8 cellular contexts compared by ENCODE assay signal in genomic region chr7:132575987-132576722, GRCh38. TPM values are rescaled to one million over a fixed set of nuclear protein-coding genes. Genes with fewer than 3 reads are reported as not detected.
DNase-seq lines count a peak whose midpoint lies in the region; ATAC-seq and TF ChIP-seq lines count a peak whose summit lies in the region.

TSS of gene PLXNA4 (minus strand) at chr7:132576470. CDS start at chr7:132508693, 67,777 bp downstream.

- H3K79me2 ChIP-seq in PC-3 (ENCODE audit: low read length) = no peaks in the 10 kb centered on the region

- no peak within 1 kb of the TSS for H3K9ac ChIP-seq in PC-3 (ENCODE audit: low read length)

- CTCF ChIA-PET in PC-3 (lab: Charles Lee) = no interaction called here

- H3K9me3 ChIP-seq in PC-3 (ENCODE audit: low read length) = no peaks in the 10 kb centered on the region
- no peaks in the 10 kb centered on the region for H3K9me3 ChIP-seq in esophagus squamous epithelium

- 0% methylated on average over 6 of the region's 65 CpGs; no CpG with 5 or more reads in 1 of the 2 donors for WGBS in esophagus squamous epithelium, 2 donors

- peaks cover 46% of the 10 kb centered on the region for H3K4me1 Mint-ChIP-seq in neural crest cell

- H3K27me3 ChIP-seq in PC-3 (ENCODE audit: low read length) = peaks cover 32% of the 10 kb centered on the region
- H3K27me3 ChIP-seq in esophagus squamous epithelium = peaks cover 4 to 97% (median 18%) of the 10 kb centered on the region in 4 donors

- H3K9me2 ChIP-seq in PC-3 (replicated peaks; ENCODE audit: low read length) = no peaks in the 10 kb centered on the region

- POLR2A ChIA-PET in PC-3 (lab: Charles Lee; ENCODE audit: unreplicated experiment) = no interaction called here

- peak; percentile 33 for ATAC-seq in PC-3
- ATAC-seq in GM18868 (IDR thresholded peaks at IDR 0.05; ENCODE audit: unreplicated experiment) = no peak

- H3K27ac Mint-ChIP-seq in neural crest cell (ENCODE audit: unreplicated experiment) = no peak within 1 kb of the TSS

- H3K4me3 ChIP-seq in PC-3 (ENCODE audit: low read length) = peak within 1 kb of the TSS; percentile 77
- peak within 1 kb of the TSS; percentile 27 to 71 (median 51) for H3K4me3 ChIP-seq in esophagus squamous epithelium

- TF ChIP-seq POLR2A in esophagus squamous epithelium (IDR thresholded peaks at IDR 0.05) = no peak

- H3K36me3 Mint-ChIP-seq in neural crest cell (ENCODE audit: low read depth) = no peaks in the 10 kb centered on the region

- BruUV-seq in PC-3 (replicated peaks; lab: Mats Ljungman, UMichigan) = no TSS peak

- H4K20me1 ChIP-seq in PC-3 (ENCODE audit: low read length) = no peaks in the 10 kb centered on the region

- H3K27me3 Mint-ChIP-seq in neural crest cell (ENCODE audit: low read depth) = peaks cover 83% of the 10 kb centered on the region

- H3K4me3 Mint-ChIP-seq in neural crest cell = peak within 1 kb of the TSS; percentile 91

- peaks cover 4% of the 10 kb centered on the region; the same call in 1 of the 2 replicates for H3K4me1 ChIP-seq in PC-3 (ENCODE audit: insufficient read depth, low read length)
- H3K4me1 ChIP-seq in esophagus squamous epithelium = peaks cover 0 to 51% (median 8%) of the 10 kb centered on the region in 3 donors

- H3K4me2 ChIP-seq in PC-3 (ENCODE audit: low read length) = peak within 1 kb of the TSS; percentile 96

- DNase-seq in GM03348 (ENCODE audit: low spot score) (peak; percentile 41), PC-3 (peak; percentile 28), esophagus squamous epithelium (lab: John Stamatoyannopoulos, UW) (no peak), neural crest cell (ENCODE audit: low read depth, low spot score) (peak; percentile 14), HT-29 (ENCODE audit: low spot score) (no peak), T1000 (lab: John Stamatoyannopoulos, UW) (no peak)
- DNase-seq in NK-92 treated with Interleukin-12 subunit alpha and Interleukin-12 subunit beta, amount 100 ng/mL, for 24 hours (lab: John Stamatoyannopoulos, UW) = no peak

- no peaks in the 10 kb centered on the region for H3K9me3 Mint-ChIP-seq in neural crest cell

- TF ChIP-seq CTCF in PC-3 (conservative IDR thresholded peaks at IDR 0.05; ENCODE audit: low read depth, low read length) (no peak), esophagus squamous epithelium (IDR thresholded peaks at IDR 0.05) (no peak), neural crest cell (conservative IDR thresholded peaks at IDR 0.05) (no peak)

- H2AFZ ChIP-seq in PC-3 (ENCODE audit: low read length) = peak within 1 kb of the TSS; percentile 83

- H3K36me3 ChIP-seq in PC-3 (ENCODE audit: low read depth, low read length) (no peaks in the 10 kb centered on the region; the same call in 1 of the 2 replicates), esophagus squamous epithelium (no peaks in the 10 kb centered on the region)

- H3K27ac ChIP-seq in PC-3 (ENCODE audit: low read length) (no peak within 1 kb of the TSS), esophagus squamous epithelium (peak within 1 kb of the TSS; percentile 6 to 75 (median 65))

- no peaks in the 10 kb centered on the region for H3F3A ChIP-seq in PC-3 (ENCODE audit: low read length, unreplicated experiment)

- intact Hi-C loops in PC-3 (cut with micrococcal nuclease) = no loop called here
- intact Hi-C loops in esophagus squamous epithelium (cut with DNase I) = no loop called here

RNA-seq across cellular contexts. Expression of gene PLXNA4, which starts in this region (rescaled TPM):
- total RNA-seq in PC-3 (2014; rRNA removed) (1.2 TPM in 2 replicates), esophagus squamous epithelium (1 to 10 TPM in 3 of 4 donors, under 1 TPM in 1; 0.49 to 7.1 (median 2.0) TPM), neural crest cell (21.7 and 22.9 TPM in 2 replicates)
- not detected in 2 replicates for total RNA-seq in HT-29 (2014; rRNA removed; shearing (Covaris generic))

Comparison
In these comparisons a context has a peak if more than half of its experiments do, and no peak if none do; other contexts are left out.
1. DNase-seq: peak in GM03348 (single experiment), PC-3 (single experiment) and neural crest cell (single experiment); none in esophagus squamous epithelium (single experiment), NK-92 treated with Interleukin-12 subunit alpha and Interleukin-12 subunit beta, amount 100 ng/mL, for 24 hours (single experiment), HT-29 (single experiment) and T1000 (single experiment).